Comparison of ENCODE assay signal across 27 cellular contexts in genomic region chr14:56905282-56905681, GRCh38.
"Had no signal": no experiment of that assay in that cellular context is flagged by ENCODE, and none has a peak within 500 bp of the region (broad histone marks: within the 10 kb centered on the region; RNA-seq: fewer than 3 reads in every experiment).

No MANE protein-coding gene starts in this region.

- H3K4me3 Mint-ChIP-seq: activated naive CD8-positive, alpha-beta T cell; activated T-cell treated with anti-CD3 and anti-CD28 coated beads, Interleukin-2, amount 50 U/mL, for 72 hours; central memory CD8-positive, alpha-beta T cell; naive thymus-derived CD4-positive, alpha-beta T cell; stimulated activated naive B cell treated with anti-CD40 and anti-IgM and Interleukin-4, amounts not matched to agents 10 μg/mL and 1 μg/mL and 100 μg/mL, for 72 hours had no signal

- H3K36me3 ChIP-seq: esophagus squamous epithelium, sigmoid colon, stomach, suprapubic skin, transverse colon had no signal

- H3K9me3 ChIP-seq: esophagus squamous epithelium, psoas muscle, sigmoid colon, stomach, suprapubic skin, transverse colon had no signal

- H3K4me1 Mint-ChIP-seq: central memory CD8-positive, alpha-beta T cell; naive thymus-derived CD4-positive, alpha-beta T cell; stimulated activated naive B cell treated with anti-CD40 and anti-IgM and Interleukin-4, amounts not matched to agents 10 μg/mL and 1 μg/mL and 100 μg/mL, for 72 hours had no signal

- H3K4me1 ChIP-seq: esophagus squamous epithelium, parathyroid adenoma, psoas muscle, sigmoid colon, stomach, suprapubic skin, transverse colon had no signal

- H3K36me3 Mint-ChIP-seq: activated naive CD8-positive, alpha-beta T cell; naive thymus-derived CD4-positive, alpha-beta T cell; stimulated activated naive B cell treated with anti-CD40 and anti-IgM and Interleukin-4, amounts not matched to agents 10 μg/mL and 1 μg/mL and 100 μg/mL, for 72 hours had no signal

- ATAC-seq: activated T-cell treated with anti-CD3 and anti-CD28 coated beads, Interleukin-2, amount 50 U/mL, for 72 hours; naive thymus-derived CD4-positive, alpha-beta T cell; psoas muscle; stimulated activated naive B cell treated with anti-CD40 and anti-IgM and Interleukin-4, amounts not matched to agents 10 μg/mL and 1 μg/mL and 100 μg/mL, for 72 hours had no signal

- H3K79me2 ChIP-seq: parathyroid adenoma had no signal

- H3K9ac ChIP-seq: parathyroid adenoma had no signal

- DNase-seq: activated CD4-positive, alpha-beta T cell treated with anti-CD3 and anti-CD28 coated beads for 4 hours; activated CD4-positive, alpha-beta T cell treated with anti-CD3 and anti-CD28 coated beads, Interleukin-2, amount 50 U/mL, for 4 hours; activated effector memory CD4-positive, alpha-beta T cell treated with Interleukin-2 at 50 U/mL for 16 hours; activated naive CD4-positive, alpha-beta T cell treated with Interleukin-2 at 50 U/mL for 16 hours; activated T-cell treated with anti-CD3 and anti-CD28 coated beads for 4 hours; activated T-cell treated with anti-CD3 and anti-CD28 coated beads, Interleukin-2, amount 50 U/mL, for 72 hours; anterior cingulate cortex; dermis blood vessel endothelial cell; effector CD4-positive, alpha-beta T cell; esophagus squamous epithelium; foreskin melanocyte; kidney; midbrain; naive thymus-derived CD4-positive, alpha-beta T cell; occipital lobe; psoas muscle; sigmoid colon; small intestine; stimulated activated CD4-positive, alpha-beta T cell treated with anti-CD3 and anti-CD28 coated beads, Interleukin-1b, Interleukin-23, amount 100 ng/mL, for 48 hours; stimulated activated naive B cell treated with anti-CD40 and anti-IgM and Interleukin-4, amounts not matched to agents 10 μg/mL and 1 μg/mL and 100 μg/mL, for 72 hours; stomach; transverse colon had no signal

- H3K4me3 ChIP-seq: esophagus squamous epithelium, psoas muscle, sigmoid colon, stomach, suprapubic skin, transverse colon had no signal

- H3K27ac ChIP-seq: epithelial cell of prostate, esophagus squamous epithelium, parathyroid adenoma, psoas muscle, sigmoid colon, stomach, suprapubic skin, transverse colon had no signal

- H3K27ac Mint-ChIP-seq: activated naive CD8-positive, alpha-beta T cell; activated T-cell treated with anti-CD3 and anti-CD28 coated beads, Interleukin-2, amount 50 U/mL, for 72 hours; naive thymus-derived CD4-positive, alpha-beta T cell; stimulated activated naive B cell treated with anti-CD40 and anti-IgM and Interleukin-4, amounts not matched to agents 10 μg/mL and 1 μg/mL and 100 μg/mL, for 72 hours had no signal

- H3K27me3 ChIP-seq: sigmoid colon, suprapubic skin, transverse colon had no signal
